In the genomic region with DNA sequence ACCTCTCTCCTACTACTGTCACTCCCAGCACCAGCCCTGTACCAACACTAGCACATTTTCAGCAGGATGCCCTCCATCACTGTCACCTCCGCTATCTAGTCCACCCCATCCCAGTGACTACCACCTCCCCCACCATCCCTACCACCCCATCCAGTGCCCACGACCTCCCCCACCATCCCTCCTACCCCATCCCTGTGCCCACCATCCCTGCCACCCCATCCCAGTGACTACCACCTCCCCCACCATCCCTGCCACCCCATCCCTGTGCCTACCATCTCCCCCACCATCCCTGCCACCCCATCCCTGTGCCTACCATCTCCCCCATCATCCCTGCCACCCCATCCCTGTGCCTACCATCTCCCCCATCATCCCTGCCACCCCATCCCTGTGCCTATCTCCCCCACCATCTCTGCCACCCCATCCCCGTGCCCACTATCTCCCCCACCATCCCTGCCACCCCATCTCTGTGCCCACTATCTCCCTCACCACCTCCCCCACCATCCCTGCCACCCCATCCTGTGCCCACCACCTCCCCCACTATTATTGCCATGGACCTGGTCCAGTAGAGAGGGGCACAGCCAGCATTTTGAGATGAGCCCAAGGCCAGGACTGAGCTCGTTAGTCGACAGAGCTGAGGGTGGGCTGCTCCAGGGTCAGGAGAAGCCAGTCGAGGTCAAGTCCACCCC, we compare ENCODE assay signal across 19 cellular contexts. TPM values are rescaled to one million over a fixed set of nuclear protein-coding genes. Genes with fewer than 3 reads are reported as not detected.
DNase-seq lines count a peak whose midpoint lies in the region; ATAC-seq and TF ChIP-seq lines count a peak whose summit lies in the region.
"Had no signal": no experiment of that assay in that cellular context is flagged by ENCODE, and none has a peak within 500 bp of the region (broad histone marks: within the 10 kb centered on the region; RNA-seq: fewer than 3 reads in every experiment).

No MANE protein-coding gene starts in this region.

- H3K9me3 ChIP-seq in neuronal stem cell (replicated peaks in 1 of 2; ENCODE audit: control insufficient read depth in 2 of 2, insufficient read depth in 1 of 2, low read depth in 1 of 2, low read length in 2 of 2): no peaks in the 10 kb centered on the region
- H3K9me3 ChIP-seq: A549, Caco-2 had no signal

- no peak overlapping the region for H3K4me3 Mint-ChIP-seq in stimulated activated memory B cell treated with anti-CD40 and anti-IgM and Interleukin-4, amounts not matched to agents 10 μg/mL and 1 μg/mL and 100 μg/mL, for 72 hours
- H3K4me3 Mint-ChIP-seq in HFFc6: no peak overlapping the region
- H3K4me3 Mint-ChIP-seq: CD4-positive, alpha-beta T cell had no signal

- no peak for TF ChIP-seq CTCF in HFFc6 (IDR thresholded peaks at IDR 0.05)

- peak overlapping the region; percentile 76 for H3K18ac ChIP-seq in neuronal stem cell (ENCODE audit: low read length)

- H3K4me3 ChIP-seq in H7 (ENCODE audit: insufficient read depth, low read depth, low read length): no peak overlapping the region
- no peak overlapping the region for H3K4me3 ChIP-seq in neuronal stem cell (ENCODE audit: low read length in 2 of 2)
- H3K4me3 ChIP-seq: A549 had no signal

- no peak overlapping the region for H4K91ac ChIP-seq in neuronal stem cell (ENCODE audit: low read depth, low read length, poor library complexity)

- no peak overlapping the region for H2BK15ac ChIP-seq in neuronal stem cell (ENCODE audit: low read length)

- no peak overlapping the region for H3K4me2 ChIP-seq in neuronal stem cell (ENCODE audit: insufficient read depth, low read length, poor library complexity, severe bottlenecking)
- H3K4me2 ChIP-seq: A549 had no signal

- H3K4ac ChIP-seq in neuronal stem cell (ENCODE audit: low read length): no peak overlapping the region

- peaks cover 5% of the 10 kb centered on the region for H3K79me1 ChIP-seq in neuronal stem cell (ENCODE audit: low read depth, low read length)

- H3K4me1 ChIP-seq in neuronal stem cell (ENCODE audit: control insufficient read depth in 2 of 2, insufficient read depth in 1 of 2, low read depth in 1 of 2, low read length in 2 of 2): no peaks in the 10 kb centered on the region
- H3K4me1 ChIP-seq: A549, Caco-2 had no signal

- no peak overlapping the region for H2BK12ac ChIP-seq in neuronal stem cell (ENCODE audit: low read length)

- H3K36me3 Mint-ChIP-seq in stimulated activated memory B cell treated with anti-CD40 and anti-IgM and Interleukin-4, amounts not matched to agents 10 μg/mL and 1 μg/mL and 100 μg/mL, for 72 hours: no peaks in the 10 kb centered on the region
- H3K36me3 Mint-ChIP-seq in HFFc6 (ENCODE audit: low read depth): no peaks in the 10 kb centered on the region

- H4K8ac ChIP-seq in neuronal stem cell (ENCODE audit: low read depth, low read length): no peak overlapping the region

- no peaks in the 10 kb centered on the region for H3K27me3 ChIP-seq in H7 (ENCODE audit: control insufficient read depth, insufficient read depth, low read length)
- no peaks in the 10 kb centered on the region for H3K27me3 ChIP-seq in neuronal stem cell (ENCODE audit: control insufficient read depth in 3 of 3, insufficient read depth in 3 of 3, low read depth in 1 of 3, low read length in 3 of 3)

- peak overlapping the region; percentile 75 for H2BK5ac ChIP-seq in neuronal stem cell (ENCODE audit: low read length)

- no peaks in the 10 kb centered on the region for H3K4me1 Mint-ChIP-seq in stimulated activated memory B cell treated with anti-CD40 and anti-IgM and Interleukin-4, amounts not matched to agents 10 μg/mL and 1 μg/mL and 100 μg/mL, for 72 hours
- no peaks in the 10 kb centered on the region for H3K4me1 Mint-ChIP-seq in HFFc6 (ENCODE audit: low read depth)

- H3K9ac ChIP-seq in neuronal stem cell (ENCODE audit: low read depth, low read length, poor library complexity): peak overlapping the region; percentile 70

- H2AK5ac ChIP-seq in neuronal stem cell (ENCODE audit: low read depth, low read length): peak overlapping the region; percentile 61

- H2AFZ ChIP-seq in neuronal stem cell (ENCODE audit: low read length): no peak overlapping the region

- peak; percentile 3 for DNase-seq in activated CD4-positive, CD25-positive, alpha-beta regulatory T cell treated with anti-CD3 and anti-CD28 coated beads, Interleukin-2, amount 50 U/mL, for 72 hours
- DNase-seq in H7 (peak; percentile 33), neuronal stem cell (ENCODE audit: low spot score) (no peak), HFFc6 (no peak), activated T-cell treated with anti-CD3 and anti-CD28 coated beads for 4 hours (no peak)
- DNase-seq: AML-193; Caco-2; CD4-positive, alpha-beta T cell; DMS153; DMS79; GDM1; HCEC 1CT had no signal

- H3K27ac ChIP-seq in neuronal stem cell (replicated peaks; ENCODE audit: low read length): no peak overlapping the region
- H3K27ac ChIP-seq: 22Rv1, A549, C4-2B, HL-60 had no signal

- H3K27ac Mint-ChIP-seq in stimulated activated memory B cell treated with anti-CD40 and anti-IgM and Interleukin-4, amounts not matched to agents 10 μg/mL and 1 μg/mL and 100 μg/mL, for 72 hours: no peak overlapping the region
- no peak overlapping the region for H3K27ac Mint-ChIP-seq in HFFc6
- H3K27ac Mint-ChIP-seq: CD4-positive, alpha-beta T cell had no signal

- no peaks in the 10 kb centered on the region for H3K9me3 Mint-ChIP-seq in stimulated activated memory B cell treated with anti-CD40 and anti-IgM and Interleukin-4, amounts not matched to agents 10 μg/mL and 1 μg/mL and 100 μg/mL, for 72 hours
- H3K9me3 Mint-ChIP-seq in HFFc6: no peaks in the 10 kb centered on the region
- H3K9me3 Mint-ChIP-seq: CD4-positive, alpha-beta T cell had no signal

- H3K23ac ChIP-seq in neuronal stem cell (ENCODE audit: low read depth, low read length, poor library complexity): no peak overlapping the region

- WGBS in neuronal stem cell (ENCODE audit: extremely low coverage in 2 of 2, insufficient read length in 2 of 2, insufficient replicate concordance in 1 of 2), 2 donors: no CpG with 5 or more reads among the region's 6 CpGs

- peaks cover 6% of the 10 kb centered on the region for H3K27me3 Mint-ChIP-seq in stimulated activated memory B cell treated with anti-CD40 and anti-IgM and Interleukin-4, amounts not matched to agents 10 μg/mL and 1 μg/mL and 100 μg/mL, for 72 hours
- peaks cover 31% of the 10 kb centered on the region for H3K27me3 Mint-ChIP-seq in HFFc6 (ENCODE audit: insufficient read depth)
- H3K27me3 Mint-ChIP-seq: CD4-positive, alpha-beta T cell had no signal

- H3K36me3 ChIP-seq in H7 (replicated peaks; ENCODE audit: control insufficient read depth, insufficient read depth, low read length) (no peaks in the 10 kb centered on the region; the same call in none of the 2 replicates), neuronal stem cell (replicated peaks in 1 of 2; ENCODE audit: control insufficient read depth in 2 of 2, insufficient read depth in 2 of 2, low read length in 2 of 2) (peaks cover 1 to 5% of the 10 kb centered on the region in 2 donors)

- no peak for ATAC-seq in activated CD4-positive, CD25-positive, alpha-beta regulatory T cell treated with anti-CD3 and anti-CD28 coated beads, Interleukin-2, amount 50 U/mL, for 24 hours
- ATAC-seq in stimulated activated memory B cell treated with anti-CD40 and anti-IgM and Interleukin-4, amounts not matched to agents 10 μg/mL and 1 μg/mL and 100 μg/mL, for 72 hours: peak; percentile 31
- ATAC-seq in GM21447 (IDR thresholded peaks at IDR 0.05; ENCODE audit: unreplicated experiment): no peak
- ATAC-seq: A549 had no signal

- no peak overlapping the region for H2BK120ac ChIP-seq in neuronal stem cell (ENCODE audit: low read depth, low read length)

- H3K14ac ChIP-seq in neuronal stem cell (ENCODE audit: low read length): no peak overlapping the region

RNA-seq across cellular contexts. Expression of a gene that starts 45.7 kb away (rescaled TPM):
- 5.8 and 6.1 TPM in 2 replicates for total RNA-seq in H7 (2014; rRNA removed; shearing (Covaris generic))
- polyA plus RNA-seq in neuronal stem cell (2013, experiment 1 of 2): 1.1 TPM
- polyA plus RNA-seq in neuronal stem cell (2013, experiment 2 of 2): 1.3 TPM
- total RNA-seq in HFFc6 (2021; fragmentation: NEBNext Ultra II Directional; extraction: Animal tissue kit (Norgen Biotek cat#: 25700)): not detected

Comparison
In these comparisons a context has a peak if more than half of its experiments do, and no peak if none do; other contexts are left out.
1. DNase-seq: peak in activated CD4-positive, CD25-positive, alpha-beta regulatory T cell treated with anti-CD3 and anti-CD28 coated beads, Interleukin-2, amount 50 U/mL, for 72 hours (single experiment) and H7 (single experiment); none in neuronal stem cell (single experiment), HFFc6 (single experiment) and activated T-cell treated with anti-CD3 and anti-CD28 coated beads for 4 hours (single experiment).